16 cellular contexts compared by ENCODE assay signal in genomic region chr10:99908512-99908911, GRCh38.
DNase-seq lines count a peak whose midpoint lies in the region; ATAC-seq and TF ChIP-seq lines count a peak whose summit lies in the region.
"Had no signal": no experiment of that assay in that cellular context is flagged by ENCODE, and none has a peak within 500 bp of the region (broad histone marks: within the 10 kb centered on the region; RNA-seq: fewer than 3 reads in every experiment).

No MANE protein-coding gene starts in this region.

- in situ Hi-C loops in mammary epithelial cell (cut with MboI; ENCODE audit: low sequenced_read_pairs in 2 of 2): loop anchor here in 1 of 2 donors (5.0 to 10.0 kb wide), 2 partner anchors 139 to 276 kb away; partner anchors contain the start of gene ERLIN1

- H3K9me3 Mint-ChIP-seq in stimulated activated naive CD8-positive, alpha-beta T cell treated with anti-CD3 and anti-CD28 coated beads, Interleukin-15, amount 100 ng/mL, for 72 hours: no peaks in the 10 kb centered on the region
- H3K9me3 Mint-ChIP-seq in progenitor cell of endocrine pancreas (ENCODE audit: low read depth): no peaks in the 10 kb centered on the region
- H3K9me3 Mint-ChIP-seq: activated T-helper 2 cell treated with anti-CD3 and anti-CD28 coated beads, Interferon-gamma antibody, Interleukin-2, Interleukin-4, amounts not matched to agents 10 μg/mL and 5 μg/mL and 100 μg/mL, durations not matched to agents 14 hours and 24 hours and 36 hours had no signal

- WGBS in mammary epithelial cell (ENCODE audit: low coverage, missing lambda C conversion rate): 74% methylated on average over 3 of the region's 3 CpGs

- CTCF ChIA-PET in mammary epithelial cell (lab: Charles Lee; ENCODE audit: low non-redundant PET): no interaction called here

- TF ChIP-seq CTCF in mammary epithelial cell (conservative IDR thresholded peaks at IDR 0.05 in 1 of 2, IDR thresholded peaks at IDR 0.05 in 1 of 2; ENCODE audit: extremely low read depth in 1 of 2, insufficient read depth in 1 of 2, low read depth in 1 of 2, low read length in 2 of 2): no peak
- TF ChIP-seq CTCF in progenitor cell of endocrine pancreas (IDR thresholded peaks at IDR 0.05; ENCODE audit: unreplicated experiment): no peak

- ATAC-seq in stimulated activated naive CD8-positive, alpha-beta T cell treated with anti-CD3 and anti-CD28 coated beads, Interleukin-15, amount 100 ng/mL, for 72 hours: peak; percentile 89
- ATAC-seq in stimulated activated naive CD8-positive, alpha-beta T cell treated with anti-CD3 and anti-CD28 coated beads, Interleukin-15, Interleukin-2, amounts not matched to agents 100 U/mL and 50 U/mL, for 24 hours: no peak
- ATAC-seq in HG02571 (IDR thresholded peaks at IDR 0.05; ENCODE audit: unreplicated experiment): no peak

- no peak overlapping the region for H3K9ac ChIP-seq in mammary epithelial cell (ENCODE audit: insufficient read depth, low read length)

- no TSS peak for BruUV-seq in mammary epithelial cell (replicated peaks; lab: Mats Ljungman, UMichigan)

- H3K27me3 Mint-ChIP-seq in stimulated activated naive CD8-positive, alpha-beta T cell treated with anti-CD3 and anti-CD28 coated beads, Interleukin-15, amount 100 ng/mL, for 72 hours: no peaks in the 10 kb centered on the region
- no peaks in the 10 kb centered on the region for H3K27me3 Mint-ChIP-seq in progenitor cell of endocrine pancreas
- H3K27me3 Mint-ChIP-seq: B cell had no signal

- no peak overlapping the region for H3K4me2 ChIP-seq in mammary epithelial cell (ENCODE audit: insufficient read depth, low read depth, low read length)

- H3K4me1 Mint-ChIP-seq in stimulated activated naive CD8-positive, alpha-beta T cell treated with anti-CD3 and anti-CD28 coated beads, Interleukin-15, amount 100 ng/mL, for 72 hours: peaks cover 12% of the 10 kb centered on the region
- peaks cover 11% of the 10 kb centered on the region for H3K4me1 Mint-ChIP-seq in progenitor cell of endocrine pancreas (ENCODE audit: low read depth)
- H3K4me1 Mint-ChIP-seq: B cell had no signal

- H4K20me1 ChIP-seq in mammary epithelial cell (ENCODE audit: insufficient read depth, low read length): no peaks in the 10 kb centered on the region

- dilution Hi-C loops in mammary epithelial cell (cut with HindIII; ENCODE audit: low sequenced_read_pairs): no loop called here

- peaks cover 72% of the 10 kb centered on the region for H3K79me2 ChIP-seq in mammary epithelial cell (ENCODE audit: insufficient read depth, low read length)

- H3K4me3 ChIP-seq in mammary epithelial cell (replicated peaks in 1 of 3; ENCODE audit: insufficient read depth in 1 of 3, low read depth in 2 of 3, low read length in 3 of 3): no peak overlapping the region
- H3K4me3 ChIP-seq: coronary artery, Peyer's patch had no signal

- H3K36me3 Mint-ChIP-seq in progenitor cell of endocrine pancreas (ENCODE audit: insufficient read depth): peaks cover 21% of the 10 kb centered on the region

- no peak overlapping the region for H3K4me3 Mint-ChIP-seq in stimulated activated naive CD8-positive, alpha-beta T cell treated with anti-CD3 and anti-CD28 coated beads, Interleukin-15, amount 100 ng/mL, for 72 hours
- H3K4me3 Mint-ChIP-seq in progenitor cell of endocrine pancreas (ENCODE audit: low read depth): no peak overlapping the region
- H3K4me3 Mint-ChIP-seq: B cell had no signal

- peak in 1 of 2 donors; percentile 17 for DNase-seq in stimulated activated naive CD8-positive, alpha-beta T cell treated with anti-CD3 and anti-CD28 coated beads, Interleukin-15, amount 100 ng/mL, for 72 hours
- DNase-seq in stimulated activated naive CD8-positive, alpha-beta T cell treated with anti-CD3 and anti-CD28 coated beads, Interleukin-15, Interleukin-2, amounts not matched to agents 100 U/mL and 50 U/mL, for 24 hours: no peak
- DNase-seq in NCI-H226: peak; percentile 35
- DNase-seq in mammary epithelial cell: peak; percentile 72
- DNase-seq in progenitor cell of endocrine pancreas (ENCODE audit: low spot score, unreplicated experiment): no peak
- no peak for DNase-seq in HuH-7 (ENCODE audit: low spot score)
- DNase-seq: activated CD4-positive, alpha-beta T cell treated with anti-CD3 and anti-CD28 coated beads for 4 hours; NCI-H2029; NCI-H69; Peyer's patch; retina; stimulated activated CD4-positive, alpha-beta T cell treated with anti-CD3 and anti-CD28 coated beads, Interleukin-15, amount 100 ng/mL, for 24 hours had no signal

- no peak overlapping the region for H3K27ac Mint-ChIP-seq in stimulated activated naive CD8-positive, alpha-beta T cell treated with anti-CD3 and anti-CD28 coated beads, Interleukin-15, amount 100 ng/mL, for 72 hours
- no peak overlapping the region for H3K27ac Mint-ChIP-seq in progenitor cell of endocrine pancreas
- H3K27ac Mint-ChIP-seq: activated T-helper 2 cell treated with anti-CD3 and anti-CD28 coated beads, Interferon-gamma antibody, Interleukin-2, Interleukin-4, amounts not matched to agents 10 μg/mL and 5 μg/mL and 100 μg/mL, durations not matched to agents 14 hours and 24 hours and 36 hours; B cell had no signal

- intact Hi-C loops in mammary epithelial cell (cut with micrococcal nuclease): no loop called here

- H3K27ac ChIP-seq in mammary epithelial cell (ENCODE audit: insufficient read depth, low read depth, low read length): peak overlapping the region; percentile 17
- H3K27ac ChIP-seq: coronary artery, Peyer's patch had no signal

- H3K9me3 ChIP-seq in mammary epithelial cell (replicated peaks; ENCODE audit: insufficient read depth, low read length): no peaks in the 10 kb centered on the region
- H3K9me3 ChIP-seq: Peyer's patch had no signal

- no peak overlapping the region for H2AFZ ChIP-seq in mammary epithelial cell (ENCODE audit: low read depth, low read length)

- peaks cover 35% of the 10 kb centered on the region for H3K36me3 ChIP-seq in mammary epithelial cell (ENCODE audit: insufficient read depth, low read length)

- peaks cover 29% of the 10 kb centered on the region for H3K4me1 ChIP-seq in mammary epithelial cell (ENCODE audit: insufficient read depth, low read length)

- no peaks in the 10 kb centered on the region for H3K27me3 ChIP-seq in mammary epithelial cell (ENCODE audit: insufficient read depth, low read length)
- H3K27me3 ChIP-seq: Peyer's patch had no signal

Comparison
In these comparisons a context has a peak if more than half of its experiments do, and no peak if none do; other contexts are left out.
1. DNase-seq: peak in NCI-H226 (single experiment) and mammary epithelial cell (single experiment); none in stimulated activated naive CD8-positive, alpha-beta T cell treated with anti-CD3 and anti-CD28 coated beads, Interleukin-15, Interleukin-2, amounts not matched to agents 100 U/mL and 50 U/mL, for 24 hours (single experiment), progenitor cell of endocrine pancreas (single experiment) and HuH-7 (single experiment).